ENCODE assay signal across 14 cellular contexts in genomic region chr3:40299721-40300335, GRCh38. TPM values are rescaled to one million over a fixed set of nuclear protein-coding genes. Genes with fewer than 3 reads are reported as not detected.
DNase-seq lines count a peak whose midpoint lies in the region; ATAC-seq and TF ChIP-seq lines count a peak whose summit lies in the region.
"Had no signal": no experiment of that assay in that cellular context is flagged by ENCODE, and none has a peak within 500 bp of the region (broad histone marks: within the 10 kb centered on the region; RNA-seq: fewer than 3 reads in every experiment).

No MANE protein-coding gene starts in this region.

- peak overlapping the region in 1 of 10 donors; percentile 16 for H3K27ac Mint-ChIP-seq in naive thymus-derived CD8-positive, alpha-beta T cell
- H3K27ac Mint-ChIP-seq: activated T-helper 2 cell treated with anti-CD3 and anti-CD28 coated beads, Interferon-gamma antibody, Interleukin-2, Interleukin-4, amounts not matched to agents 10 μg/mL and 5 μg/mL and 100 μg/mL, durations not matched to agents 14 hours and 24 hours and 36 hours had no signal

- TF ChIP-seq CTCF in astrocyte of the spinal cord (IDR thresholded peaks at IDR 0.05; ENCODE audit: low read depth, low read length), result no peak

- H3K9me3 Mint-ChIP-seq in naive thymus-derived CD8-positive, alpha-beta T cell, result no peaks in the 10 kb centered on the region
- H3K9me3 Mint-ChIP-seq: activated T-helper 2 cell treated with anti-CD3 and anti-CD28 coated beads, Interferon-gamma antibody, Interleukin-2, Interleukin-4, amounts not matched to agents 10 μg/mL and 5 μg/mL and 100 μg/mL, durations not matched to agents 14 hours and 24 hours and 36 hours had no signal

- H3K36me3 Mint-ChIP-seq in naive thymus-derived CD8-positive, alpha-beta T cell, result peaks cover 17 to 53% (median 48%) of the 10 kb centered on the region in 3 donors

- POLR2A ChIA-PET in naive thymus-derived CD8-positive, alpha-beta T cell (lab: Charles Lee), result no interaction called here

- no peak overlapping the region for H3K4me3 Mint-ChIP-seq in naive thymus-derived CD8-positive, alpha-beta T cell

- H3K4me3 ChIP-seq in astrocyte of the spinal cord (ENCODE audit: low read depth, low read length), result no peak overlapping the region
- H3K4me3 ChIP-seq: esophagus muscularis mucosa, SK-N-MC had no signal

- DNase-seq in ACHN, result peak; percentile 4
- DNase-seq in Kasumi-1 (lab: John Stamatoyannopoulos, UW), result peak; percentile 75 to 86
- peak; percentile 67 for DNase-seq in astrocyte of the spinal cord (ENCODE audit: low read depth, low spot score)
- no peak for DNase-seq in left lobe of liver (ENCODE audit: low spot score)
- DNase-seq in naive thymus-derived CD8-positive, alpha-beta T cell, result no peak
- DNase-seq in activated T-cell treated with anti-CD3 and anti-CD28 coated beads for 4 hours, result no peak
- DNase-seq in stimulated activated CD4-positive, alpha-beta T cell treated with anti-CD3 and anti-CD28 coated beads, Interleukin-15, amount 100 ng/mL, for 24 hours, result no peak
- DNase-seq: BE2C; posterior cingulate gyrus; stimulated activated naive CD4-positive, alpha-beta T cell treated with Interleukin-2 at 50 U/mL for 16 hours had no signal

- peak; percentile 76 for ATAC-seq in left lobe of liver
- no peak for ATAC-seq in naive thymus-derived CD8-positive, alpha-beta T cell
- no peak for ATAC-seq in HG03045 (IDR thresholded peaks at IDR 0.05; ENCODE audit: unreplicated experiment)

- in situ Hi-C loops in ACHN (cut with HindIII; ENCODE audit: low pct_ligation_motif_present, low pct_unique_long_range_greater_than_20kb, low sequenced_read_pairs) (loop anchor here (25.0 kb wide), 1 partner anchor 113 kb away; no protein-coding TSS in a partner anchor), astrocyte of the spinal cord (cut with HindIII; ENCODE audit: low sequenced_read_pairs) (no loop called here)

- no peaks in the 10 kb centered on the region for H3K4me1 Mint-ChIP-seq in naive thymus-derived CD8-positive, alpha-beta T cell

- no peaks in the 10 kb centered on the region for H3K27me3 Mint-ChIP-seq in naive thymus-derived CD8-positive, alpha-beta T cell

RNA-seq across cellular contexts. Expression of gene EIF1B, which starts 9.7 kb away (rescaled TPM):
- total RNA-seq in left lobe of liver, result 17.9 TPM
- 10 to 100 TPM; 64.0 to 68.8 TPM for total RNA-seq in naive thymus-derived CD8-positive, alpha-beta T cell
- polyA plus RNA-seq in naive thymus-derived CD8-positive, alpha-beta T cell, result 10 to 100 TPM; 38.9 to 47.9 (median 44.2) TPM

Comparison
In these comparisons a context has a peak if more than half of its experiments do, and no peak if none do; other contexts are left out.
1. DNase-seq: peak in ACHN (single experiment), Kasumi-1 (2 of 2) and astrocyte of the spinal cord (single experiment); none in left lobe of liver (single experiment), naive thymus-derived CD8-positive, alpha-beta T cell (0 of 10), activated T-cell treated with anti-CD3 and anti-CD28 coated beads for 4 hours (single experiment) and stimulated activated CD4-positive, alpha-beta T cell treated with anti-CD3 and anti-CD28 coated beads, Interleukin-15, amount 100 ng/mL, for 24 hours (single experiment).